1 cellular context compared by ENCODE assay signal in genomic region chr13:102773441-102774209, GRCh38.
TF ChIP-seq lines count a peak whose summit lies in the region.

Gene TEX30, minus strand, starts transcription at chr13:102773786. Its CDS starts 3,760 bp downstream, at chr13:102770026.

TF ChIP-seq in K562, 482 proteins besides CTCF, POLR2A, EP300 and RAD21 (continued from another document):
- TF ChIP-seq ESRRB (CRISPR knock-in tag; IDR thresholded peaks at IDR 0.05; ENCODE audit: borderline replicate concordance): no peak
- 0 out of 2 replicates have a peak, but pooled peaks have one; percentile 25 for TF ChIP-seq MEF2D (tag; conservative IDR thresholded peaks at IDR 0.05; ENCODE audit: low read depth)
- peak; percentile 60 for TF ChIP-seq RBM22 (IDR thresholded peaks at IDR 0.05; ENCODE audit: low read depth, low read length, poor library complexity, severe bottlenecking)
- TF ChIP-seq ETS2 (tag; IDR thresholded peaks at IDR 0.05; ENCODE audit: borderline replicate concordance, poor library complexity, severe bottlenecking): no peak
- TF ChIP-seq POLR2B (IDR thresholded peaks at IDR 0.05; ENCODE audit: low read depth, partially characterized antibody): peak; percentile 63
- TF ChIP-seq PRPF4 (IDR thresholded peaks at IDR 0.05; ENCODE audit: insufficient read depth, low read depth, low read length, poor library complexity, severe bottlenecking): peak; percentile 17
- TF ChIP-seq ETV6 (IDR thresholded peaks at IDR 0.05; ENCODE audit: borderline replicate concordance in 1 of 2, low read depth in 2 of 2, low read length in 1 of 2): no peak
- TF ChIP-seq ETV6 (CRISPR knock-in tag; IDR thresholded peaks at IDR 0.05; ENCODE audit: borderline replicate concordance): no peak; the same call in 1 of the 2 replicates
- peak; percentile 35; the same call in 1 of the 2 replicates for TF ChIP-seq E2F4 (CRISPR knock-in tag; IDR thresholded peaks at IDR 0.05; ENCODE audit: low read depth)
- no peak for TF ChIP-seq HDGF (IDR thresholded peaks at IDR 0.05)
- no peak for TF ChIP-seq MLLT1 (IDR thresholded peaks at IDR 0.05)
- peak; percentile 77 for TF ChIP-seq ARID4B (CRISPR knock-in tag; IDR thresholded peaks at IDR 0.05)
- no peak for TF ChIP-seq GABPB2 (CRISPR knock-in tag; conservative IDR thresholded peaks at IDR 0.05)
- TF ChIP-seq TFE3 (CRISPR knock-in tag; IDR thresholded peaks at IDR 0.05): no peak
- peak; percentile 86 for TF ChIP-seq KDM5B (IDR thresholded peaks at IDR 0.05; ENCODE audit: insufficient replicate concordance, low read depth, low read length)
- peak; percentile 65 for TF ChIP-seq FIP1L1 (IDR thresholded peaks at IDR 0.05; ENCODE audit: low read depth, low read length, poor library complexity, severe bottlenecking)
- TF ChIP-seq EGR1 (conservative IDR thresholded peaks at IDR 0.05): no peak
- no peak for TF ChIP-seq ZBTB34 (CRISPR knock-in tag; IDR thresholded peaks at IDR 0.05)
- peak; percentile 64; the same call in 1 of the 2 replicates for TF ChIP-seq IRF1 (CRISPR knock-in tag; IDR thresholded peaks at IDR 0.05; ENCODE audit: borderline replicate concordance)
- TF ChIP-seq MECOM (CRISPR knock-in tag; IDR thresholded peaks at IDR 0.05): peak; percentile 73; the same call in 1 of the 2 replicates
- peak; percentile 77; the same call in 1 of the 2 replicates for TF ChIP-seq E2F5 (CRISPR knock-in tag; IDR thresholded peaks at IDR 0.05)
- no peak for TF ChIP-seq NR2C1 (IDR thresholded peaks at IDR 0.05)
- peak; percentile 27; the same call in 1 of the 2 replicates for TF ChIP-seq NR2C1 (tag; IDR thresholded peaks at IDR 0.05)
- 0 out of 2 replicates have a peak, but pooled peaks have one; percentile 26 for TF ChIP-seq ZKSCAN8 (CRISPR knock-in tag; IDR thresholded peaks at IDR 0.05)
- 0 out of 2 replicates have a peak, but pooled peaks have one; percentile 44 for TF ChIP-seq ESRRA (IDR thresholded peaks at IDR 0.05; ENCODE audit: borderline replicate concordance, low read depth)
TF ChIP-seq in K562: peak in this region for 92.
